In the genomic region with DNA sequence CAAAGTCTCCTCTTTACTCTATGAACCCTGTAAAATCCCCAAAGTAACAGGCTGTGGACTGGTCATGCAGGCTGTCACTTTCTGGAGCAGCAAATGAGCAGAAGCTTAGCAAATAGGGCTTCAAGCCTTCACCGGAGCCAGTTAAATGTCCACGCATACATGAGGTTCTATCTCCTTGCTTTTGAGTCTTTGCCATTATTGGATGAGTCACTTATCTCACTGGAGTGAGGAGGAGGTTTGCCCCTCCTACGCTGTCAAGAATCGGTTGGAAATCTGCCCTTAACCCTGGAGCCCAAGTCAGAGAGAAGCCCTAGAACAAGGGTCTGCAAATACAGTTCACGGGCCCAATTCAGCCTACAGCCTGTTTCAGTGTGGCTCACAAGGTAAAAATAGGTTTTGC, we compare ENCODE assay signal across 24 cellular contexts.
"Had no signal": no experiment of that assay in that cellular context is flagged by ENCODE, and none has a peak within 500 bp of the region (broad histone marks: within the 10 kb centered on the region; RNA-seq: fewer than 3 reads in every experiment).

No MANE protein-coding gene starts in this region.

- ATAC-seq: activated CD8-positive, alpha-beta T cell treated with anti-CD3 and anti-CD28 coated beads, Interleukin-2, amount 10 ng/mL, durations not matched to agents 7 days and 5 days; gastroesophageal sphincter; left colon; pancreas; psoas muscle; upper lobe of right lung had no signal

- H3K4me3 Mint-ChIP-seq: activated CD4-positive, alpha-beta T cell treated with anti-CD3 and anti-CD28 coated beads, Interleukin-2, amount 10 ng/mL, durations not matched to agents 7 days and 5 days; activated CD8-positive, alpha-beta T cell treated with anti-CD3 and anti-CD28 coated beads, Interleukin-2, amount 10 ng/mL, durations not matched to agents 7 days and 5 days; activated naive CD4-positive, alpha-beta T cell treated with anti-CD3 and anti-CD28 coated beads, Interleukin-2, amount 50 U/mL, for 24 hours; activated T-helper 1 cell treated with anti-CD3 and anti-CD28 coated beads, Interleukin-12 subunit alpha, Interleukin-12 subunit beta, Interleukin-2, Interleukin-4 antibody, amounts not matched to agents 30 ng/mL and 10 ng/mL and 1 ng/mL, durations not matched to agents 14 hours and 24 hours and 36 hours; nephron had no signal

- DNase-seq: activated CD4-positive, alpha-beta T cell treated with anti-CD3 and anti-CD28 coated beads, Interleukin-2, amount 10 ng/mL, durations not matched to agents 7 days and 5 days; activated CD4-positive, CD25-positive, alpha-beta regulatory T cell treated with anti-CD3 and anti-CD28 coated beads, Interleukin-2, amount 50 U/mL, for 72 hours; activated CD8-positive, alpha-beta T cell treated with anti-CD3 and anti-CD28 coated beads, Interleukin-2, amount 10 ng/mL, durations not matched to agents 7 days and 5 days; activated gamma-delta T cell; cortex of kidney; erythroblast; head of caudate nucleus; islet precursor cell; left colon; mesenchymal stem cell; pancreas; psoas muscle; stimulated activated CD4-positive, alpha-beta T cell treated with anti-CD3 and anti-CD28 coated beads, Interleukin-4, amount 100 ng/mL, for 24 hours; stimulated activated naive CD4-positive, alpha-beta T cell treated with Interleukin-2 at 50 U/mL for 16 hours; T-helper 2 cell; upper lobe of right lung; WERI-Rb-1 had no signal

- H3K27me3 ChIP-seq: ascending aorta, gastroesophageal sphincter, neutrophil, pancreas, right atrium auricular region, upper lobe of right lung had no signal

- H3K27ac ChIP-seq: ascending aorta, gastroesophageal sphincter, neutrophil, pancreas, psoas muscle, right atrium auricular region, upper lobe of right lung, WERI-Rb-1 had no signal

- H3K36me3 ChIP-seq: ascending aorta, gastroesophageal sphincter, neutrophil, pancreas, right atrium auricular region, upper lobe of right lung, WERI-Rb-1 had no signal

- H3K36me3 Mint-ChIP-seq: activated naive CD4-positive, alpha-beta T cell treated with anti-CD3 and anti-CD28 coated beads, Interleukin-2, amount 50 U/mL, for 24 hours had no signal

- H3K9me3 ChIP-seq: ascending aorta, gastroesophageal sphincter, neutrophil, pancreas, psoas muscle, right atrium auricular region, upper lobe of right lung had no signal

- H3K27ac Mint-ChIP-seq: activated CD4-positive, alpha-beta T cell treated with anti-CD3 and anti-CD28 coated beads, Interleukin-2, amount 10 ng/mL, durations not matched to agents 7 days and 5 days; activated CD8-positive, alpha-beta T cell treated with anti-CD3 and anti-CD28 coated beads, Interleukin-2, amount 10 ng/mL, durations not matched to agents 7 days and 5 days; activated naive CD4-positive, alpha-beta T cell treated with anti-CD3 and anti-CD28 coated beads, Interleukin-2, amount 50 U/mL, for 24 hours; activated T-helper 1 cell treated with anti-CD3 and anti-CD28 coated beads, Interleukin-12 subunit alpha, Interleukin-12 subunit beta, Interleukin-2, Interleukin-4 antibody, amounts not matched to agents 30 ng/mL and 10 ng/mL and 1 ng/mL, durations not matched to agents 14 hours and 24 hours and 36 hours; nephron had no signal

- H3K27me3 Mint-ChIP-seq: activated CD4-positive, alpha-beta T cell treated with anti-CD3 and anti-CD28 coated beads, Interleukin-2, amount 10 ng/mL, durations not matched to agents 7 days and 5 days; activated naive CD4-positive, alpha-beta T cell treated with anti-CD3 and anti-CD28 coated beads, Interleukin-2, amount 50 U/mL, for 24 hours had no signal

- H3K4me1 Mint-ChIP-seq: activated CD4-positive, alpha-beta T cell treated with anti-CD3 and anti-CD28 coated beads, Interleukin-2, amount 10 ng/mL, durations not matched to agents 7 days and 5 days; activated naive CD4-positive, alpha-beta T cell treated with anti-CD3 and anti-CD28 coated beads, Interleukin-2, amount 50 U/mL, for 24 hours had no signal

- H3K9me3 Mint-ChIP-seq: activated CD4-positive, alpha-beta T cell treated with anti-CD3 and anti-CD28 coated beads, Interleukin-2, amount 10 ng/mL, durations not matched to agents 7 days and 5 days; activated naive CD4-positive, alpha-beta T cell treated with anti-CD3 and anti-CD28 coated beads, Interleukin-2, amount 50 U/mL, for 24 hours; activated T-helper 1 cell treated with anti-CD3 and anti-CD28 coated beads, Interleukin-12 subunit alpha, Interleukin-12 subunit beta, Interleukin-2, Interleukin-4 antibody, amounts not matched to agents 30 ng/mL and 10 ng/mL and 1 ng/mL, durations not matched to agents 14 hours and 24 hours and 36 hours; nephron had no signal

- H3K4me1 ChIP-seq: ascending aorta, gastroesophageal sphincter, pancreas, psoas muscle, upper lobe of right lung had no signal

- H3K4me3 ChIP-seq: ascending aorta, gastroesophageal sphincter, pancreas, psoas muscle, right atrium auricular region, upper lobe of right lung had no signal
